Comparison of ENCODE assay signal across 8 cellular contexts in the genomic region with DNA sequence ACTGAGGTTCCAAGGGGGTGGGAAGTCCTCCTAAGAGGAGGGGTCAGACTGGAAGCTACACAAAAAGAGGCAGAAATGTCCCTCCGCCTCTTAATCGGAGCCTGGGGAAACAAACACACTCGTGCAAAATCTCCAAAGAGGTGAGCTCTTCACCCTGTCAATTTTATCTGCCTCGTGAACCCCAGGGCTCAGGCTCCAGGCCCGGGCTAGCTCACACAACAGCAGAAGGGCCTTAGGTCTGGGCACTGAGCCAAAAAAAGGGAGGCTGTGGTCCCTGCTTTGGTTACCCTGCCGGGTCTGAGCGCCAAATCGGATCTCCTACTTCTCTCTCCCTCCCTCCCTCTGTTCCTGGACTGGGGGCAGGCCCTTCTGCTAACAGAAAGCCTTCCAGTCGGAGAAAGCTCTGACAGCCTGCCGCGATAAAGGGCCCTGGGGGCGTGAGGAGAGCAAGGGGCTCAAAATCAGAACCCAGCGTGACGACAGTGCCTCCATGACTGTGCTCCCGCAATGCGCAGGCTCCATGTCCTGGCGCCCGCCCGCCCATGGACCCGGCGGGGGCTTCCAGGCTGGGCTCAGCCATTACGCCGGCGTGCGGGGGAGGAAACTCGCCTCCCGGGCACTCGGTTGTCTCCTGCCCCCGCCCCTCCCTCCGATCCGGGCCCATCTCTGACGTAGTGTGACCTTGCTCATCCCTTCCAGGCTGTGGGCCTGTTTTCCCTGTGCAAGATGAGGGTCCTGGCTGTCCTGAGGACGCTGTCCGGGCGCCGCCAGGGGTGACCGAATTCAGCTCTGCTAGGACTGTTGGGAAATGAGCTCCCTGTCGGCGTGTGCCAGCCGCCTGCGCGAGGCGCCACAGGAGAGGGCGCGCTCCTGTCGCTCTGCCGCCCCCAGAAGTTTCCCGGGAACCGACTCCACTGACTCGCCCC. TPM values are rescaled to one million over a fixed set of nuclear protein-coding genes. Genes with fewer than 3 reads are reported as not detected.
DNase-seq lines count a peak whose midpoint lies in the region; ATAC-seq and TF ChIP-seq lines count a peak whose summit lies in the region.

No MANE protein-coding gene starts in this region.

- H3K9me3 Mint-ChIP-seq in T-cell = no peaks in the 10 kb centered on the region
- no peaks in the 10 kb centered on the region for H3K9me3 Mint-ChIP-seq in progenitor cell of endocrine pancreas (ENCODE audit: low read depth)

- peak; percentile 40 for ATAC-seq in HG02852 (IDR thresholded peaks at IDR 0.05; ENCODE audit: unreplicated experiment)
- ATAC-seq in T-cell (replicated peaks in 1 of 4) = peak; percentile 35 to 62 (median 40)

- POLR2A ChIA-PET in T-cell (lab: Charles Lee) = interaction anchor here in 1 of 2 donors (1.3 kb wide), 1 partner anchor 203 kb away, joined by 9 read pairs; no protein-coding TSS in a partner anchor

- no peaks in the 10 kb centered on the region for H3K9me3 ChIP-seq in left ventricle myocardium inferior (replicated peaks)

- peak; percentile 86 for DNase-seq in NCI-H146 (lab: John Stamatoyannopoulos, UW)
- DNase-seq in T-cell = peak in 32 of 34 experiments; percentile 17 to 65 (median 42)
- DNase-seq in amniotic stem cell (lab: John Stamatoyannopoulos, UW) = peak; percentile 63
- DNase-seq in left ventricle myocardium inferior = peak; percentile 90
- DNase-seq in progenitor cell of endocrine pancreas (ENCODE audit: low spot score, unreplicated experiment) = peak; percentile 50
- peak; percentile 88 for DNase-seq in ureter (ENCODE audit: low spot score)

- H3K36me3 Mint-ChIP-seq in T-cell = no peaks in the 10 kb centered on the region
- H3K36me3 Mint-ChIP-seq in progenitor cell of endocrine pancreas (ENCODE audit: insufficient read depth) = no peaks in the 10 kb centered on the region

- intact Hi-C loops in left ventricle myocardium inferior (cut with micrococcal nuclease) = no loop called here

- TF ChIP-seq CTCF in GM12874 (IDR thresholded peaks at IDR 0.05; ENCODE audit: insufficient read depth, low read depth, low read length) (0 out of 2 replicates have a peak, but pooled peaks have one; percentile 26), left ventricle myocardium inferior (IDR thresholded peaks at IDR 0.05; ENCODE audit: borderline replicate concordance) (no peak), progenitor cell of endocrine pancreas (IDR thresholded peaks at IDR 0.05; ENCODE audit: unreplicated experiment) (peak; percentile 26)

- H3K36me3 ChIP-seq in left ventricle myocardium inferior = no peaks in the 10 kb centered on the region

- H3K27ac ChIP-seq in left ventricle myocardium inferior (replicated peaks) = peak overlapping the region; percentile 97

- peaks cover 45% of the 10 kb centered on the region for H3K4me1 ChIP-seq in left ventricle myocardium inferior

- H3K27ac Mint-ChIP-seq in T-cell = peak overlapping the region in 1 of 2 donors; percentile 36
- peak overlapping the region; percentile 97 for H3K27ac Mint-ChIP-seq in progenitor cell of endocrine pancreas

- H3K27me3 ChIP-seq in left ventricle myocardium inferior (ENCODE audit: low read depth) = no peaks in the 10 kb centered on the region

- peaks cover 13 to 21% (median 19%) of the 10 kb centered on the region in 3 donors for H3K4me1 Mint-ChIP-seq in T-cell
- H3K4me1 Mint-ChIP-seq in progenitor cell of endocrine pancreas (ENCODE audit: low read depth) = peaks cover 7% of the 10 kb centered on the region

- H3K27me3 Mint-ChIP-seq in T-cell (peaks cover 18 to 26% of the 10 kb centered on the region in 2 donors), progenitor cell of endocrine pancreas (peaks cover 36% of the 10 kb centered on the region)

- peak overlapping the region; percentile 81 to 91 (median 89) for H3K4me3 Mint-ChIP-seq in T-cell
- H3K4me3 Mint-ChIP-seq in progenitor cell of endocrine pancreas (ENCODE audit: low read depth) = peak overlapping the region; percentile 87

- CTCF ChIA-PET in T-cell (lab: Charles Lee) = interaction anchor here in 1 of 2 donors (0.6 kb wide), 1 partner anchor 525 kb away, joined by 3 read pairs; no protein-coding TSS in a partner anchor

- H3K4me3 ChIP-seq in left ventricle myocardium inferior = peak overlapping the region; percentile 77

RNA-seq across cellular contexts. Expression of a gene that starts 0.9 kb away (rescaled TPM):
- total RNA-seq in T-cell (under 1 TPM in 1 of 5 donors, not detected in 4; 0.20 TPM), left ventricle myocardium inferior (2.0 TPM), progenitor cell of endocrine pancreas (0.48 TPM in 1 of 2 replicates, not detected in the other), ureter (3.1 TPM)

RNA-seq across cellular contexts. Expression of a gene that starts 35.8 kb away (rescaled TPM):
- total RNA-seq in T-cell (not detected), left ventricle myocardium inferior (4.8 TPM), progenitor cell of endocrine pancreas (14.3 and 14.7 TPM in 2 replicates), ureter (33.9 TPM)

Comparison
In these comparisons a context has a peak if more than half of its experiments do, and no peak if none do; other contexts are left out.
1. Peak in every context shown above with its lines: DNase-seq, ATAC-seq, H3K4me3 ChIP-seq and H3K27ac ChIP-seq.